Comparison of ENCODE assay signal across 6 cellular contexts in the genomic region with DNA sequence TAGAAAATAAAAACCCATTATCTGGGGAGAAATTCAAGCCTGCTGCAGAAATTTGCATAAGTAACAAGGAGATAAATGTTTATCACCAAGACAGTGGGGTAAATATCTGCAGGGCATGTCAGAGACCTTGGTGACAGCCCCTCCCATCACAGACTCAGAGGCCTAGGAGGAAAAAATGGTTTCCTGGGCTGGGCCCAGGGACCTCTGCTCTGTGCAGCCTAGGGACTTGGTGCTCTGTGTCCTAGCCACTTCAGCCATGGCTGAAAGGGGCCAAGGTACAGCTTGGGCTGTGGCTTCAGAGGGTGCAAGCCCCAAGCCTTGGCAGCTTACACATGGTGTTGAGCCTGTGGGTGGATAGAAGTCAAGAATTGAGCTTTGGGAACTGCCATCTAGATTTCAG. TPM values are rescaled to one million over a fixed set of nuclear protein-coding genes. Genes with fewer than 3 reads are reported as not detected.
"Had no signal": no experiment of that assay in that cellular context is flagged by ENCODE, and none has a peak within 500 bp of the region (broad histone marks: within the 10 kb centered on the region; RNA-seq: fewer than 3 reads in every experiment).

No MANE protein-coding gene starts in this region.

RNA-seq across cellular contexts. Expression of gene SLC25A48, which starts 3.9 kb away (rescaled TPM):
- total RNA-seq: M059J, PC-3, Right ventricle myocardium inferior, RPMI7951, SJCRH30 had no signal

RNA-seq across cellular contexts. Expression of gene IL9, which starts 57.2 kb away (rescaled TPM):
- total RNA-seq: M059J, PC-3, Right ventricle myocardium inferior, RPMI7951, SJCRH30, SK-MEL-5 had no signal
